17 cellular contexts compared by ENCODE assay signal in the genomic region with DNA sequence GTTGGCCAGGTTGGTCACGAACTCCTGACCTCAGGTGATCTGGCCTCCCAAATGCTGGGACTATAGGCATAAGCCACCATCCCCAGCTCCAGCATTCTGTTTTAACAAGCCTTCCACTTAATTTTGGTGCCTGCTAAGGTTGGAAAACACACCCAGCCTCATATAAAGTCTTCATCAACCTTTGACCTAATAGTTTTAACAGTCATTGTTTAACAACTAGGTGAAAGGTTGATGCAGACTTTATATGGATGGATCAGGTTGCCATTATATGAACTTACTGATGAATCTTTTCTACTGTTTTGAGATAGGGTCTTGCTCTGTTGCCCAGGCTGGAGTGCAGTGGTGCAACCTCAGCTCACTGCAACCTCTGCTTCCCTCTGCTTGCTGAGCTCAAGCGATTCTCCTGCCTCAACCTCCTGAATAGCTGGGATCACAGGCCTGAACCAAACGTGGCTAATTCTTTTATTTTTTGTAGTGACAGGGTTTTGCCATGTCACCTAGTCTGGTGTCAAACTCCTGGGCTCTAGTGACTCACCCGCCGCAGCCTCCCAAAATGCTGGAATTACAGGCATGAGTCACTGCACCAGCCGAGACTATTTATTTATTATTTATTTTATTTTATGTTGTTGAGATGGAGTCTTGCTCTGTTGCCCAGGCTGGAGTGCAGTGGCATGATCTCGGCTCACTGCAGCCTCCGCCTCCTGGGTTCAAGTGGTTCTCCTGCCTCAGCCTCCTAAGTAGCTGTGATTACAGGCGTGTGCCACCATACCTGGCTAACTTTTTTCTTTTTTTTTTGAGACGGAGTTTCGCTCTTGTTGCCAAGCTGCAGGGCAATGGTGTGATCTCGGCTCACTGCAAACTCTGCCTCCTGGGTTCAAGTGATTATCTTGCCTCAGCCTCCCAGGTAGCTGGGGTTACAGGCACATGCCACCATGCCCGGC. TPM values are rescaled to one million over a fixed set of nuclear protein-coding genes. Genes with fewer than 3 reads are reported as not detected.
A peak's percentile ranks its signal among the peaks of the same experiment; 100 is the strongest.
DNase-seq lines count a peak whose midpoint lies in the region; ATAC-seq, FAIRE-seq and TF ChIP-seq lines count a peak whose summit lies in the region.
"Had no signal": no experiment of that assay in that cellular context is flagged by ENCODE, and none has a peak within 500 bp of the region (broad histone marks: within the 10 kb centered on the region; RNA-seq: fewer than 3 reads in every experiment).

No MANE protein-coding gene starts in this region.

- H3K4me3 Mint-ChIP-seq in T-helper 17 cell: no peak overlapping the region

- peaks cover 48% of the 10 kb centered on the region for H3K4me1 ChIP-seq in HepG2 (ENCODE audit: insufficient read depth, low read length)
- peaks cover 0 to 6% (median 3%) of the 10 kb centered on the region in 4 donors for H3K4me1 ChIP-seq in right lobe of liver
- peaks cover 16% of the 10 kb centered on the region for H3K4me1 ChIP-seq in SJSA1 (replicated peaks)

- TF ChIP-seq POLR2A in HepG2 (IDR thresholded peaks at IDR 0.05; ENCODE audit: insufficient read depth in 1 of 2, low read depth in 2 of 2, low read length in 2 of 2) (no peak), right lobe of liver (IDR thresholded peaks at IDR 0.05) (no peak)

- H2AFZ ChIP-seq in HepG2 (ENCODE audit: low read length): no peak overlapping the region

- H3K79me2 ChIP-seq in HepG2 (ENCODE audit: insufficient read depth, low read length): peaks cover 10% of the 10 kb centered on the region

- BruUV-seq in HepG2 (replicated peaks; lab: Mats Ljungman, UMichigan): no TSS peak

- TF ChIP-seq CTCF in HepG2 (CRISPR knock-in tag; IDR thresholded peaks at IDR 0.05) (no peak), right lobe of liver (IDR thresholded peaks at IDR 0.05) (no peak)

- H3K27ac Mint-ChIP-seq in T-helper 17 cell: no peak overlapping the region

- H3K36me3 Mint-ChIP-seq in T-helper 17 cell (ENCODE audit: low read depth): no peaks in the 10 kb centered on the region

- no peaks in the 10 kb centered on the region for H4K20me1 ChIP-seq in HepG2 (ENCODE audit: insufficient read depth, low read length)

- no peak for FAIRE-seq in HepG2 (lab: Jason Lieb, UNC)
- FAIRE-seq: GM19239, H54 had no signal

- CTCF ChIA-PET in HepG2 (lab: Yijun Ruan, JAX; ENCODE audit: low intra/inter-chr PET ratio, low total read pairs): no interaction called here

- DNase-seq in HepG2 (ENCODE audit: low spot score): no peak
- no peak for DNase-seq in right lobe of liver
- DNase-seq in SJSA1 (ENCODE audit: low read depth in 1 of 2, low spot score in 2 of 2): peak; percentile 74 to 89
- peak; percentile 47 for DNase-seq in fibroblast of gingiva (ENCODE audit: low read depth)
- DNase-seq in OCI-M2 (lab: John Stamatoyannopoulos, UW; ENCODE audit: unreplicated experiment): no peak
- no peak for DNase-seq in mesenteric fat pad (ENCODE audit: low spot score)
- DNase-seq in Kasumi-1 (lab: John Stamatoyannopoulos, UW): no peak
- DNase-seq in T-helper 17 cell: no peak
- DNase-seq: activated gamma-delta T cell, NCI-H1436 treated with DMSO at 0.1 percent for 48 hours, NCI-H510A, ovary, thyroid gland had no signal

- peak overlapping the region; percentile 23; the same call in 1 of the 2 replicates for H3K4me2 ChIP-seq in HepG2 (ENCODE audit: low read depth, low read length)

- POLR2A ChIA-PET in HepG2 (lab: Yijun Ruan, JAX): interaction anchor here (1.0 kb wide), 1 partner anchor 21 kb away, joined by 3 read pairs; no protein-coding TSS in a partner anchor

- WGBS in HepG2 (ENCODE audit: low lambda C conversion rate): 42% methylated on average over 13 of the region's 13 CpGs
- 84% methylated on average over 10 of the region's 13 CpGs for whole genome bisulfite sequencing in right lobe of liver (ENCODE audit: insufficient coverage, low coverage, low lambda C conversion rate, missing lambda C conversion rate)

- H3K4me3 ChIP-seq in HepG2 (replicated peaks in 1 of 3; ENCODE audit: insufficient read depth in 1 of 3, low read depth in 2 of 3, low read length in 3 of 3): no peak overlapping the region
- no peak overlapping the region for H3K4me3 ChIP-seq in right lobe of liver
- H3K4me3 ChIP-seq in SJSA1: no peak overlapping the region
- H3K4me3 ChIP-seq: cardiac muscle cell, ovary, Peyer's patch, thyroid gland had no signal

- H3K36me3 ChIP-seq in HepG2 (replicated peaks in 1 of 2; ENCODE audit: control insufficient read depth in 1 of 2, insufficient read depth in 2 of 2, low read length in 2 of 2): no peaks in the 10 kb centered on the region
- no peaks in the 10 kb centered on the region for H3K36me3 ChIP-seq in right lobe of liver
- H3K36me3 ChIP-seq in SJSA1: peaks cover 2% of the 10 kb centered on the region; the same call in 1 of the 2 replicates
- H3K36me3 ChIP-seq: cardiac muscle cell, ovary, Peyer's patch, thyroid gland had no signal

- no peak for TF ChIP-seq RAD21 in HepG2 (CRISPR knock-in tag; IDR thresholded peaks at IDR 0.05)

- TF ChIP-seq EP300 in HepG2 (IDR thresholded peaks at IDR 0.05; ENCODE audit: low read depth in 2 of 2, low read length in 2 of 2): no peak
- no peak for TF ChIP-seq EP300 in HepG2 (CRISPR knock-in tag; IDR thresholded peaks at IDR 0.05; ENCODE audit: borderline replicate concordance)

- no peak overlapping the region for H3K27ac ChIP-seq in HepG2 (ENCODE audit: extremely low read length, insufficient read depth, low read length)
- H3K27ac ChIP-seq in right lobe of liver: no peak overlapping the region
- H3K27ac ChIP-seq in SJSA1: peak overlapping the region; percentile 43
- H3K27ac ChIP-seq: cardiac muscle cell, ovary, thyroid gland had no signal

- intact Hi-C loops in HepG2 (cut with micrococcal nuclease; ENCODE audit: unreplicated experiment): no loop called here
- intact Hi-C loops in right lobe of liver (cut with DNase I): no loop called here

- no peaks in the 10 kb centered on the region for H3K9me3 ChIP-seq in HepG2 (ENCODE audit: low read length)
- H3K9me3 ChIP-seq in right lobe of liver: no peaks in the 10 kb centered on the region
- no peaks in the 10 kb centered on the region for H3K9me3 ChIP-seq in SJSA1 (replicated peaks)
- H3K9me3 ChIP-seq in T-helper 17 cell (ENCODE audit: control insufficient read depth, low read length, poor library complexity, severe bottlenecking): no peaks in the 10 kb centered on the region
- H3K9me3 ChIP-seq: ovary, Peyer's patch, thyroid gland had no signal

- in situ Hi-C loops in HepG2 (cut with HindIII; ENCODE audit: extremely low pct_ligation_motif_present, low pct_unique_long_range_greater_than_20kb): no loop called here

- peaks cover 4% of the 10 kb centered on the region for H3K4me1 Mint-ChIP-seq in T-helper 17 cell

- no peaks in the 10 kb centered on the region for H3K27me3 Mint-ChIP-seq in T-helper 17 cell

- ATAC-seq in HepG2 (no peak), right lobe of liver (no peak), T-helper 17 cell (no peak)

- H3K9ac ChIP-seq in HepG2 (ENCODE audit: insufficient read depth, low read depth, low read length): no peak overlapping the region

- H3K27me3 ChIP-seq in HepG2 (ENCODE audit: control insufficient read depth in 1 of 2, insufficient read depth in 2 of 2, low read length in 2 of 2) (no peaks in the 10 kb centered on the region), right lobe of liver (no peaks in the 10 kb centered on the region), SJSA1 (replicated peaks) (no peaks in the 10 kb centered on the region)
- H3K27me3 ChIP-seq: cardiac muscle cell, ovary, Peyer's patch, thyroid gland had no signal

RNA-seq across cellular contexts. Expression of a gene that starts 3.1 kb away (rescaled TPM):
- total RNA-seq in HepG2 (2016; rRNA removed; fragmentation: Illumina TruSeq; extraction: Trizol) (20.6 and 28.1 TPM in 2 replicates), right lobe of liver (10 to 100 TPM; 13.9 to 20.8 (median 17.9) TPM), mesenteric fat pad (26.7 TPM), T-helper 17 cell (10 to 100 TPM; 26.6 to 28.4 TPM)
- 2.9 and 4.8 TPM in 2 replicates for total RNA-seq in HepG2 (2016; cell fraction: cytosol; rRNA removed; fragmentation: Illumina TruSeq; extraction: Trizol; ENCODE audit: low read depth)
- 19.4 and 24.9 TPM in 2 replicates for total RNA-seq in HepG2 (2016; cell fraction: insoluble cytoplasmic fraction; rRNA removed; fragmentation: Illumina TruSeq; extraction: Trizol)
- total RNA-seq in HepG2 (2016; cell fraction: membrane; rRNA removed; fragmentation: Illumina TruSeq; extraction: Trizol): 7.5 and 9.5 TPM in 2 replicates
- total RNA-seq in HepG2 (2016; cell fraction: nucleus; rRNA removed; fragmentation: Illumina TruSeq; extraction: Trizol): 20.1 and 24.6 TPM in 2 replicates
- 15.1 and 16.2 TPM in 2 replicates for polyA plus RNA-seq in HepG2 (2011; rRNA removed)
- 7.0 and 9.8 TPM in 2 replicates for polyA plus RNA-seq in HepG2 (2011; cell fraction: cytosol; rRNA removed)
- polyA plus RNA-seq in HepG2 (2011; cell fraction: nucleus; rRNA removed): 56.6 and 66.8 TPM in 2 replicates
- polyA plus RNA-seq in HepG2 (2012): 26.5 TPM in 2 replicates
- polyA plus RNA-seq in HepG2 (2016; cell fraction: cytosol; fragmentation: Illumina TruSeq; extraction: Trizol; ENCODE audit: low read depth): 2.1 and 2.5 TPM in 2 replicates
- 15.7 and 22.2 TPM in 2 replicates for polyA plus RNA-seq in HepG2 (2016; cell fraction: insoluble cytoplasmic fraction; fragmentation: Illumina TruSeq; extraction: Trizol; ENCODE audit: low read depth)
- polyA plus RNA-seq in HepG2 (2016; cell fraction: membrane; fragmentation: Illumina TruSeq; extraction: Trizol; ENCODE audit: low read depth): 3.5 and 5.6 TPM in 2 replicates
- polyA plus RNA-seq in HepG2 (2016; cell fraction: nucleus; fragmentation: Illumina TruSeq; extraction: Trizol; ENCODE audit: insufficient read depth, low read depth): 36.5 and 38.9 TPM in 2 replicates
- polyA minus RNA-seq in HepG2 (2011; rRNA and poly(A)+ RNA removed; ENCODE audit: low replicate concordance): 24.4 and 46.4 TPM in 2 replicates
- 13.8 and 16.5 TPM in 2 replicates for polyA minus RNA-seq in HepG2 (2011; cell fraction: cytosol; rRNA and poly(A)+ RNA removed)
- polyA minus RNA-seq in HepG2 (2011; cell fraction: nucleus; rRNA and poly(A)+ RNA removed): 27.7 and 30.0 TPM in 2 replicates
- 17.4 and 22.4 TPM in 2 replicates for total RNA-seq in SJSA1 (2014; rRNA removed; shearing (Covaris generic))

RNA-seq across cellular contexts. Expression of a gene that starts 11.9 kb away (rescaled TPM):
- total RNA-seq in HepG2 (2016; rRNA removed; fragmentation: Illumina TruSeq; extraction: Trizol) (12.4 and 24.0 TPM in 2 replicates), right lobe of liver (1 to 10 TPM; 1.1 to 2.9 (median 1.8) TPM), mesenteric fat pad (63.4 TPM), T-helper 17 cell (under 1 TPM; 0.75 to 0.89 TPM)
- 8.5 and 10.2 TPM in 2 replicates for total RNA-seq in HepG2 (2016; cell fraction: cytosol; rRNA removed; fragmentation: Illumina TruSeq; extraction: Trizol; ENCODE audit: low read depth)
- total RNA-seq in HepG2 (2016; cell fraction: insoluble cytoplasmic fraction; rRNA removed; fragmentation: Illumina TruSeq; extraction: Trizol): 12.7 and 22.1 TPM in 2 replicates
- total RNA-seq in HepG2 (2016; cell fraction: membrane; rRNA removed; fragmentation: Illumina TruSeq; extraction: Trizol): 13.7 and 17.0 TPM in 2 replicates
- 16.6 and 22.9 TPM in 2 replicates for total RNA-seq in HepG2 (2016; cell fraction: nucleus; rRNA removed; fragmentation: Illumina TruSeq; extraction: Trizol)
- 43.6 and 48.0 TPM in 2 replicates for polyA plus RNA-seq in HepG2 (2011; rRNA removed)
- polyA plus RNA-seq in HepG2 (2011; cell fraction: cytosol; rRNA removed): 34.1 and 42.7 TPM in 2 replicates
- polyA plus RNA-seq in HepG2 (2011; cell fraction: nucleus; rRNA removed): 45.0 and 51.9 TPM in 2 replicates
- polyA plus RNA-seq in HepG2 (2012): 24.1 and 31.2 TPM in 2 replicates
- polyA plus RNA-seq in HepG2 (2016; cell fraction: cytosol; fragmentation: Illumina TruSeq; extraction: Trizol; ENCODE audit: low read depth): 3.8 and 5.0 TPM in 2 replicates
- polyA plus RNA-seq in HepG2 (2016; cell fraction: insoluble cytoplasmic fraction; fragmentation: Illumina TruSeq; extraction: Trizol; ENCODE audit: low read depth): 9.1 and 11.5 TPM in 2 replicates
- 8.9 and 12.0 TPM in 2 replicates for polyA plus RNA-seq in HepG2 (2016; cell fraction: membrane; fragmentation: Illumina TruSeq; extraction: Trizol; ENCODE audit: low read depth)
- 23.9 and 24.2 TPM in 2 replicates for polyA plus RNA-seq in HepG2 (2016; cell fraction: nucleus; fragmentation: Illumina TruSeq; extraction: Trizol; ENCODE audit: insufficient read depth, low read depth)
- polyA minus RNA-seq in HepG2 (2011; rRNA and poly(A)+ RNA removed; ENCODE audit: low replicate concordance): 189 and 236 TPM in 2 replicates
- 48.4 and 49.0 TPM in 2 replicates for polyA minus RNA-seq in HepG2 (2011; cell fraction: cytosol; rRNA and poly(A)+ RNA removed)
- 33.2 and 34.2 TPM in 2 replicates for polyA minus RNA-seq in HepG2 (2011; cell fraction: nucleus; rRNA and poly(A)+ RNA removed)
- 8.9 and 17.2 TPM in 2 replicates for total RNA-seq in SJSA1 (2014; rRNA removed; shearing (Covaris generic))

RNA-seq across cellular contexts. Expression of a gene that starts 33.5 kb away (rescaled TPM):
- not detected in 2 replicates for total RNA-seq in HepG2 (2016; rRNA removed; fragmentation: Illumina TruSeq; extraction: Trizol)
- total RNA-seq in HepG2 (2016; cell fraction: cytosol; rRNA removed; fragmentation: Illumina TruSeq; extraction: Trizol; ENCODE audit: low read depth): not detected in 2 replicates
- total RNA-seq in HepG2 (2016; cell fraction: insoluble cytoplasmic fraction; rRNA removed; fragmentation: Illumina TruSeq; extraction: Trizol): not detected in 2 replicates
- total RNA-seq in HepG2 (2016; cell fraction: membrane; rRNA removed; fragmentation: Illumina TruSeq; extraction: Trizol): not detected in 2 replicates
- total RNA-seq in HepG2 (2016; cell fraction: nucleus; rRNA removed; fragmentation: Illumina TruSeq; extraction: Trizol): 0.12 TPM in 1 of 2 replicates, not detected in the other
- 0.01 and 0.05 TPM in 2 replicates for polyA plus RNA-seq in HepG2 (2011; rRNA removed)
- 0.05 TPM in 1 of 2 replicates, not detected in the other for polyA plus RNA-seq in HepG2 (2011; cell fraction: cytosol; rRNA removed)
- polyA plus RNA-seq in HepG2 (2011; cell fraction: nucleus; rRNA removed): 0.63 and 0.68 TPM in 2 replicates
- polyA plus RNA-seq in HepG2 (2012): 0.19 TPM in 1 of 2 replicates, not detected in the other
- polyA plus RNA-seq in HepG2 (2016; cell fraction: cytosol; fragmentation: Illumina TruSeq; extraction: Trizol; ENCODE audit: low read depth): not detected in 2 replicates
- polyA plus RNA-seq in HepG2 (2016; cell fraction: insoluble cytoplasmic fraction; fragmentation: Illumina TruSeq; extraction: Trizol; ENCODE audit: low read depth): not detected in 2 replicates
- not detected in 2 replicates for polyA plus RNA-seq in HepG2 (2016; cell fraction: membrane; fragmentation: Illumina TruSeq; extraction: Trizol; ENCODE audit: low read depth)
- not detected in 2 replicates for polyA plus RNA-seq in HepG2 (2016; cell fraction: nucleus; fragmentation: Illumina TruSeq; extraction: Trizol; ENCODE audit: insufficient read depth, low read depth)
- polyA minus RNA-seq in HepG2 (2011; rRNA and poly(A)+ RNA removed; ENCODE audit: low replicate concordance): 0.37 TPM in 1 of 2 replicates, not detected in the other
- not detected in 2 replicates for polyA minus RNA-seq in HepG2 (2011; cell fraction: cytosol; rRNA and poly(A)+ RNA removed)
- not detected in 2 replicates for polyA minus RNA-seq in HepG2 (2011; cell fraction: nucleus; rRNA and poly(A)+ RNA removed)
- 1 to 10 TPM in 4 of 6 experiments, under 1 TPM in 2; 0.56 to 3.3 (median 1.8) TPM for total RNA-seq in right lobe of liver
- total RNA-seq in SJSA1 (2014; rRNA removed; shearing (Covaris generic)): 0.24 and 0.31 TPM in 2 replicates
- 0.77 TPM for total RNA-seq in mesenteric fat pad
- total RNA-seq in T-helper 17 cell: 10 to 100 TPM; 58.2 to 74.6 TPM

RNA-seq across cellular contexts. Expression of a gene that starts 53.4 kb away (rescaled TPM):
- 29.7 and 41.3 TPM in 2 replicates for total RNA-seq in HepG2 (2016; rRNA removed; fragmentation: Illumina TruSeq; extraction: Trizol)
- total RNA-seq in HepG2 (2016; cell fraction: cytosol; rRNA removed; fragmentation: Illumina TruSeq; extraction: Trizol; ENCODE audit: low read depth): 18.2 and 21.9 TPM in 2 replicates
- 29.5 and 42.6 TPM in 2 replicates for total RNA-seq in HepG2 (2016; cell fraction: insoluble cytoplasmic fraction; rRNA removed; fragmentation: Illumina TruSeq; extraction: Trizol)
- 35.6 and 37.8 TPM in 2 replicates for total RNA-seq in HepG2 (2016; cell fraction: membrane; rRNA removed; fragmentation: Illumina TruSeq; extraction: Trizol)
- 20.4 and 24.5 TPM in 2 replicates for total RNA-seq in HepG2 (2016; cell fraction: nucleus; rRNA removed; fragmentation: Illumina TruSeq; extraction: Trizol)
- polyA plus RNA-seq in HepG2 (2011; rRNA removed): 13.2 and 16.4 TPM in 2 replicates
- 16.8 and 21.5 TPM in 2 replicates for polyA plus RNA-seq in HepG2 (2011; cell fraction: cytosol; rRNA removed)
- polyA plus RNA-seq in HepG2 (2011; cell fraction: nucleus; rRNA removed): 31.6 and 37.7 TPM in 2 replicates
- 11.4 and 12.0 TPM in 2 replicates for polyA plus RNA-seq in HepG2 (2012)
- polyA plus RNA-seq in HepG2 (2016; cell fraction: cytosol; fragmentation: Illumina TruSeq; extraction: Trizol; ENCODE audit: low read depth): 20.8 and 23.5 TPM in 2 replicates
- polyA plus RNA-seq in HepG2 (2016; cell fraction: insoluble cytoplasmic fraction; fragmentation: Illumina TruSeq; extraction: Trizol; ENCODE audit: low read depth): 34.6 and 34.9 TPM in 2 replicates
- polyA plus RNA-seq in HepG2 (2016; cell fraction: membrane; fragmentation: Illumina TruSeq; extraction: Trizol; ENCODE audit: low read depth): 30.1 and 33.1 TPM in 2 replicates
- 50.2 and 55.6 TPM in 2 replicates for polyA plus RNA-seq in HepG2 (2016; cell fraction: nucleus; fragmentation: Illumina TruSeq; extraction: Trizol; ENCODE audit: insufficient read depth, low read depth)
- 1.6 and 25.3 TPM in 2 replicates for polyA minus RNA-seq in HepG2 (2011; rRNA and poly(A)+ RNA removed; ENCODE audit: low replicate concordance)
- 14.9 and 16.9 TPM in 2 replicates for polyA minus RNA-seq in HepG2 (2011; cell fraction: cytosol; rRNA and poly(A)+ RNA removed)
- polyA minus RNA-seq in HepG2 (2011; cell fraction: nucleus; rRNA and poly(A)+ RNA removed): 6.8 and 9.9 TPM in 2 replicates
- 10 to 100 TPM in 2 of 6 experiments, 1 to 10 TPM in 1, under 1 TPM in 3; 0.60 to 15.5 (median 1.4) TPM for total RNA-seq in right lobe of liver
- 4.4 and 5.7 TPM in 2 replicates for total RNA-seq in SJSA1 (2014; rRNA removed; shearing (Covaris generic))
- total RNA-seq in mesenteric fat pad: 0.16 TPM
- under 1 TPM; 0.20 to 0.29 TPM for total RNA-seq in T-helper 17 cell

Comparison
In these comparisons a context has a peak if more than half of its experiments do, and no peak if none do; other contexts are left out.
1. DNase-seq: peak in SJSA1 (2 of 2) and fibroblast of gingiva (single experiment); none in HepG2 (single experiment), right lobe of liver (0 of 3), OCI-M2 (single experiment), mesenteric fat pad (single experiment), Kasumi-1 (0 of 2) and T-helper 17 cell (0 of 3).
2. RNA of a gene that starts 33.5 kb away (total RNA-seq): 58.2 to 74.6 TPM in T-helper 17 cell; 0.56 to 3.3 TPM in right lobe of liver, 0.77 TPM in mesenteric fat pad (single experiment), 0.24 to 0.31 TPM in SJSA1 and 0.12 TPM in HepG2; every median in the first group is over 10 times any median in the second.